Comparison of ENCODE assay signal across 33 cellular contexts in the genomic region with DNA sequence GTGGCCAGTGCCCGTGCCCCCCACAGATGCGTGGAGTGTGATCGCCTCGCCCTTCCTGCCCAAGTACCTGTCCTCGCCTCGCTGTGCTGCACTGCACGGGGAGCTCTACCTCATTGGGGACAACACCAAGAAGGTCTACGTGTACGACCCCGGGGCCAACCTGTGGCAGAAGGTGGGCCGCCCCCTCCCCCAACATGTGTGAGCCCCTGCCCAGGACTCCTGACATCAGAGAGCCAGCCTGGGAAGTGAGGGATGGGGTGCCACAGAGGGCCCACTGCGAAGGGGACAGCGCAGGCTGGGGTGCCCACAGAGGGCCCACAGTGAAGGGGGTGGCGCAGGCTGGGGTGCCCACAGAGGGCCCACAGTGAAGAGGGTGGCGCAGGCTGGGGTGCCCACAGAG. TPM values are rescaled to one million over a fixed set of nuclear protein-coding genes. Genes with fewer than 3 reads are reported as not detected.
"Had no signal": no experiment of that assay in that cellular context is flagged by ENCODE, and none has a peak within 500 bp of the region (broad histone marks: within the 10 kb centered on the region; RNA-seq: fewer than 3 reads in every experiment).

No MANE protein-coding gene starts in this region.

- ATAC-seq: activated naive CD4-positive, alpha-beta T cell treated with anti-CD3 and anti-CD28 coated beads, Interleukin-2, amount 50 U/mL, for 72 hours; activated T-cell treated with anti-CD3 and anti-CD28 coated beads, Interleukin-2, amount 50 U/mL, for 72 hours; esophagus mucosa; WTC11 had no signal

- H3K27me3 ChIP-seq: brain microvascular endothelial cell, dorsolateral prefrontal cortex had no signal

- H3K4me3 ChIP-seq: coronary artery, dorsolateral prefrontal cortex had no signal

- H3K27ac ChIP-seq: brain microvascular endothelial cell, coronary artery, dorsolateral prefrontal cortex, VCaP had no signal

- H3K36me3 ChIP-seq: brain microvascular endothelial cell had no signal

- FAIRE-seq: astrocyte, bronchial epithelial cell, frontal cortex, TTC549 had no signal

- DNase-seq: activated CD4-positive, alpha-beta memory T cell treated with anti-CD3 and anti-CD28 coated beads, Interleukin-2, amount 10 ng/mL, durations not matched to agents 7 days and 5 days; activated CD4-positive, alpha-beta T cell treated with anti-CD3 and anti-CD28 coated beads for 1 hour; activated CD4-positive, alpha-beta T cell treated with anti-CD3 and anti-CD28 coated beads for 4 hours; activated CD4-positive, alpha-beta T cell treated with anti-CD3 and anti-CD28 coated beads, Interleukin-2, amount 10 ng/mL, durations not matched to agents 7 days and 5 days; activated CD4-positive, alpha-beta T cell treated with anti-CD3 and anti-CD28 coated beads, Interleukin-2, amount 50 U/mL, for 4 hours; activated CD8-positive, alpha-beta memory T cell treated with anti-CD3 and anti-CD28 coated beads, Interleukin-2, amount 50 U/mL, for 48 hours; activated gamma-delta T cell; activated naive CD4-positive, alpha-beta T cell; activated naive CD4-positive, alpha-beta T cell treated with anti-CD3 and anti-CD28 coated beads, Interleukin-2, amount 10 ng/mL, durations not matched to agents 7 days and 5 days; activated naive CD8-positive, alpha-beta T cell treated with anti-CD3 and anti-CD28 coated beads, Interleukin-2, amount 10 ng/mL, durations not matched to agents 7 days and 5 days; activated T-cell treated with anti-CD3 and anti-CD28 coated beads for 4 hours; activated T-cell treated with anti-CD3 and anti-CD28 coated beads, Interleukin-2, amount 50 U/mL, for 24 hours; activated T-cell treated with anti-CD3 and anti-CD28 coated beads, Interleukin-2, amount 50 U/mL, for 72 hours; amniotic stem cell; anterior cingulate cortex; brain microvascular endothelial cell; dorsolateral prefrontal cortex; effector memory CD4-positive, alpha-beta T cell; endodermal cell; foreskin fibroblast; glutamatergic neuron; T-helper 2 cell had no signal

RNA-seq across cellular contexts. Expression of a gene that starts 9.8 kb away (rescaled TPM):
- total RNA-seq: activated CD4-positive, alpha-beta memory T cell treated with anti-CD3 and anti-CD28 coated beads, Interleukin-2, amount 10 ng/mL, durations not matched to agents 7 days and 5 days; activated CD4-positive, alpha-beta T cell treated with anti-CD3 and anti-CD28 coated beads, Interleukin-2, amount 10 ng/mL, durations not matched to agents 7 days and 5 days; T-helper 1 cell treated with Interleukin-12 subunit alpha and Interleukin-12 subunit beta and Interleukin-4 antibody, amounts not matched to agents 30 ng/mL and 1 ng/mL, for 36 hours had no signal

RNA-seq across cellular contexts. Expression of a gene that starts 10.5 kb away (rescaled TPM):
- total RNA-seq: activated CD4-positive, alpha-beta memory T cell treated with anti-CD3 and anti-CD28 coated beads, Interleukin-2, amount 10 ng/mL, durations not matched to agents 7 days and 5 days; activated CD4-positive, alpha-beta T cell treated with anti-CD3 and anti-CD28 coated beads, Interleukin-2, amount 10 ng/mL, durations not matched to agents 7 days and 5 days; activated naive CD4-positive, alpha-beta T cell treated with anti-CD3 and anti-CD28 coated beads, Interleukin-2, amount 50 U/mL, for 72 hours; activated naive CD8-positive, alpha-beta T cell treated with anti-CD3 and anti-CD28 coated beads, Interleukin-2, amount 10 ng/mL, durations not matched to agents 7 days and 5 days; activated T-cell treated with anti-CD3 and anti-CD28 coated beads, Interleukin-2, amount 50 U/mL, for 72 hours; cerebellum; endodermal cell; T-helper 1 cell treated with Interleukin-12 subunit alpha and Interleukin-12 subunit beta and Interleukin-4 antibody, amounts not matched to agents 30 ng/mL and 1 ng/mL, for 36 hours; WTC11 had no signal

RNA-seq across cellular contexts. Expression of a gene that starts 48.8 kb away (rescaled TPM):
- total RNA-seq: astrocyte had no signal
